8 cellular contexts compared by ENCODE assay signal in the genomic region with DNA sequence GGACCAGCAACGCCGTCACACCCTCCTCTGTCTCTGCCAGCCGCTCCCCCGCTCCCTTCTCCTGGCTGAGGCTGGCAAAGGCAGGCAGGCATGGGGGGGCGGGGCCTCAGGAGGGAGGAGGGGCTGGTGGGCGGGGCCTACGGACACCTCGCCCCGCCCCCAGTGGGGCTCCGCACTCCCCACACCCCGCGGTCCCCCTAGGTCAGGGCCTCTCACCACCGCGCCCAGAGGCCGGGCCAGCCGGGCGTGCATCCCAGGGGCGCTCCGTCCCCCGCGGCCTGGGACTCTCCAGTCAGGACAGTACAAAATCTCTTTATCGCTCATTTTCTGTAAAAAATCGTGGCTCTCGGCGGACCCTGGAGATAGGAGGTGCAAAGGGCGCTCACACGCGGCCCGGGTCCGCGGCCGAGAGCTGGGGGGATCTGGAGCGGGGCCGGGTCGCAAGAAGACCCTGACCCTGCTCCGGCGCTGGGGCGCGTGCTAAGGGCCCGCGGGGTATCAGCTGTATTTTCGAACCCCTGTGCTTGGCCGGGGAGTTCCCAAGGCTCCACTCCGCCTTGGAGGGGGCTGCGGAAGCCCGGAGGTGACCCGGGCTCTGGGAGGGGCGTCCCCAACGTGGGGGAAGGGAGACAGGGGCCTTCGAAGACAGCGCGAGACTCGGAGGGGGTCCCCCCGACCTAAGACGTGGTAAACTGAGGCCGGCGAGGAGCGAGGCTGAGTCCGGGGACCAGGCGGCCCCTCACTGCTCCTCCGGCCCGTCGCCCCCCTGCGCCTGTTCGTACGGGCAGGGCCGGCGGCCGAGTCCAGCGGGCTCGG. TPM values are rescaled to one million over a fixed set of nuclear protein-coding genes. Genes with fewer than 3 reads are reported as not detected.
DNase-seq lines count a peak whose midpoint lies in the region; ATAC-seq and TF ChIP-seq lines count a peak whose summit lies in the region.
"Not testable (repeated sequence)": the region's sequence is repeated elsewhere in the genome, so short reads cannot be mapped to it uniquely, and the experiment has no call there.

No MANE protein-coding gene starts in this region.

- H4K20me1 ChIP-seq in DOHH2 (ENCODE audit: control insufficient read depth, insufficient read depth, low read depth, low read length); fibroblast of lung (ENCODE audit: control insufficient read depth, extremely low read depth, insufficient read depth, low read length): not testable (repeated sequence)

- not testable (repeated sequence) for H3K4me1 ChIP-seq in DOHH2 (ENCODE audit: control insufficient read depth, low read length); breast epithelium; fibroblast of lung (ENCODE audit: control insufficient read depth, extremely low read depth, insufficient read depth, low read length); left lung; rectal smooth muscle tissue (ENCODE audit: control insufficient read depth, insufficient read depth, low read length); upper lobe of right lung

- peak overlapping the region; percentile 28; the same call in 1 of the 2 replicates for H3K4me3 ChIP-seq in DOHH2 (ENCODE audit: low read length)
- peak overlapping the region; percentile 21 to 65 (median 50) for H3K4me3 ChIP-seq in breast epithelium
- peak overlapping the region in 2 of 4 experiments; percentile 41 to 48 for H3K4me3 ChIP-seq in fibroblast of lung (replicated peaks in 1 of 4; ENCODE audit: control extremely low read depth in 1 of 4, insufficient read depth in 1 of 4, low read depth in 3 of 4, low read length in 4 of 4)
- peak overlapping the region; percentile 17 to 30 for H3K4me3 ChIP-seq in left lung
- peak overlapping the region; percentile 51 for H3K4me3 ChIP-seq in rectal smooth muscle tissue (ENCODE audit: low read length)
- peak overlapping the region; percentile 45 for H3K4me3 ChIP-seq in upper lobe of right lung

- not testable (repeated sequence) for TF ChIP-seq CTCF in DOHH2 (IDR thresholded peaks at IDR 0.05; ENCODE audit: low read depth, low read length, poor library complexity, severe bottlenecking); breast epithelium (IDR thresholded peaks at IDR 0.05); fibroblast of lung (conservative IDR thresholded peaks at IDR 0.05 in 1 of 2, IDR thresholded peaks at IDR 0.05 in 1 of 2; ENCODE audit: low read depth in 1 of 2, low read length in 2 of 2); left lung (IDR thresholded peaks at IDR 0.05); upper lobe of right lung (IDR thresholded peaks at IDR 0.05)

- not testable (repeated sequence) for H3F3A ChIP-seq in DOHH2 (ENCODE audit: control insufficient read depth, insufficient read depth)

- not testable (repeated sequence) for H3K9me3 ChIP-seq in DOHH2 (ENCODE audit: control insufficient read depth, insufficient read depth, low read length); breast epithelium; fibroblast of lung (ENCODE audit: control insufficient read depth, insufficient read depth, low read depth, low read length); left lung; upper lobe of right lung

- TF ChIP-seq POLR2A in breast epithelium (IDR thresholded peaks at IDR 0.05): not testable (repeated sequence)

- not testable (repeated sequence) for H3K36me3 ChIP-seq in DOHH2 (ENCODE audit: control insufficient read depth, low read length); breast epithelium; fibroblast of lung (ENCODE audit: control insufficient read depth, insufficient read depth, low read length); left lung; rectal smooth muscle tissue (ENCODE audit: control insufficient read depth, insufficient read depth, low read length); upper lobe of right lung

- DNase-seq in NCI-H2171 treated with DMSO at 0.1 percent for 48 hours (lab: John Stamatoyannopoulos, UW): peak; percentile 18
- peak; percentile 68 for DNase-seq in activated CD8-positive, alpha-beta memory T cell treated with anti-CD3 and anti-CD28 coated beads for 24 hours
- not testable (repeated sequence) for DNase-seq in breast epithelium (ENCODE audit: low spot score in 2 of 2); fibroblast of lung (ENCODE audit: low read depth in 2 of 2); left lung; upper lobe of right lung

- H3K9ac ChIP-seq in fibroblast of lung (ENCODE audit: insufficient read depth, low read length); rectal smooth muscle tissue (ENCODE audit: low read length): not testable (repeated sequence)

- H3K4me2 ChIP-seq in DOHH2 (ENCODE audit: low read length) (peak overlapping the region; percentile 45), fibroblast of lung (ENCODE audit: extremely low read depth, insufficient read depth, low read length) (peak overlapping the region; percentile 44)

- H3K27me3 ChIP-seq in DOHH2 (ENCODE audit: control insufficient read depth, low read length); breast epithelium; fibroblast of lung (ENCODE audit: control insufficient read depth, insufficient read depth, low read length); rectal smooth muscle tissue (ENCODE audit: control insufficient read depth, insufficient read depth, low read length); upper lobe of right lung: not testable (repeated sequence)
- peaks cover 0 to 31% of the 10 kb centered on the region in 2 donors for H3K27me3 ChIP-seq in left lung

- intact Hi-C loops in breast epithelium (cut with DNase I; ENCODE audit: low total_unique reads); left lung (cut with DNase I); upper lobe of right lung (cut with DNase I): not testable (repeated sequence)

- H2AFZ ChIP-seq in fibroblast of lung (ENCODE audit: low read length): not testable (repeated sequence)

- ATAC-seq in left lung, upper lobe of right lung: not testable (repeated sequence)

- H3K27ac ChIP-seq in DOHH2 (ENCODE audit: low read depth, low read length); breast epithelium; fibroblast of lung (ENCODE audit: insufficient read depth, low read length); left lung; rectal smooth muscle tissue (ENCODE audit: low read depth, low read length); upper lobe of right lung: not testable (repeated sequence)

- not testable (repeated sequence) for H3K79me2 ChIP-seq in DOHH2 (ENCODE audit: control insufficient read depth, low read length); fibroblast of lung (ENCODE audit: control insufficient read depth, insufficient read depth, low read length)

- H3K9me2 ChIP-seq in DOHH2 (replicated peaks; ENCODE audit: control insufficient read depth, low read length): not testable (repeated sequence)

RNA-seq across cellular contexts. Expression of gene CCZ1B, which starts 28.9 kb away (rescaled TPM):
- total RNA-seq in breast epithelium: 10 to 100 TPM; 36.3 to 78.2 (median 69.8) TPM
- total RNA-seq in fibroblast of lung: 40.1 and 44.4 TPM in 2 replicates
- polyA plus RNA-seq in fibroblast of lung: 45.0 and 49.6 TPM in 2 replicates
- 50.4 and 52.8 TPM in 2 replicates for polyA plus RNA-seq in fibroblast of lung (2012)
- 4.9 and 11.0 TPM in 2 replicates for polyA minus RNA-seq in fibroblast of lung (ENCODE audit: low replicate concordance)
- 10 to 100 TPM; 63.9 to 64.5 TPM for total RNA-seq in left lung
- 70.4 TPM for total RNA-seq in upper lobe of right lung
